ENCODE assay signal across 15 cellular contexts in the genomic region with DNA sequence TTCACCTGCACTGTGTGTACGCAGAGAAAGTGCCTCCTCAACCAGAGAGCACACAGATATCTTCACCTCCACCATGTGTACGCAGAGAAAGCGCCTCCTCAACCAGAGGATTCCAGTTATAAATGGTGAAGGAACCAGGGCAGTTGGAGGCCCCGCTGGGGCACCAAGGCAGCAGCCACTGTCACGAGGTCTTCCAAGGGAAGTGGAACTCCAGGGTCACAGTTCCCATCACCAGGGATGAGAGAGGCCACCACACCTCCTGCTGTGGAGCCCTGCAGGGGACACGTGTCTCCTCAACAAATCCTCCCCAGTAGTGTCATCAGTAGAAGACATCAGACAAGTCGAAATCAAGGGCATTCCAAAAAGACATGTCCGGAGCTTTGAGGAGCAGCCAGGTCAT.
"Had no signal": no experiment of that assay in that cellular context is flagged by ENCODE, and none has a peak within 500 bp of the region (broad histone marks: within the 10 kb centered on the region; RNA-seq: fewer than 3 reads in every experiment).

No MANE protein-coding gene starts in this region.

- H2AFZ ChIP-seq: hepatocyte had no signal

- H3K36me3 ChIP-seq: colonic mucosa had no signal

- ATAC-seq: left colon; mucosa of descending colon; naive thymus-derived CD8-positive, alpha-beta T cell had no signal

- H3K27me3 ChIP-seq: colonic mucosa, hepatocyte, neutrophil, spleen, stomach had no signal

- H3K9me3 ChIP-seq: colonic mucosa, mucosa of descending colon, neutrophil, spleen, stomach had no signal

- H3K79me2 ChIP-seq: hepatocyte had no signal

- H3K4me3 ChIP-seq: colonic mucosa, hepatocyte, mucosa of descending colon, spleen, stomach had no signal

- H3K27me3 Mint-ChIP-seq: naive thymus-derived CD8-positive, alpha-beta T cell had no signal

- H3K4me2 ChIP-seq: hepatocyte had no signal

- H3K4me1 ChIP-seq: colonic mucosa, stomach had no signal

- H3K27ac ChIP-seq: colonic mucosa, hepatocyte, neutrophil, stomach had no signal

- DNase-seq: colonic mucosa; foreskin melanocyte; left colon; mesendoderm; mucosa of descending colon; naive thymus-derived CD8-positive, alpha-beta T cell; spleen; stimulated activated CD4-positive, alpha-beta T cell treated with anti-CD3 and anti-CD28 coated beads, Interleukin-15, amount 100 ng/mL, for 24 hours; stimulated activated CD4-positive, alpha-beta T cell treated with anti-CD3 and anti-CD28 coated beads, Interleukin-1b, Interleukin-23, amount 100 ng/mL, for 48 hours; stimulated activated CD4-positive, alpha-beta T cell treated with anti-CD3 and anti-CD28 coated beads, Interleukin-4, amount 100 ng/mL, for 4 hours; stimulated activated naive CD4-positive, alpha-beta T cell; stomach; trophoblast cell had no signal

- H3K9me3 Mint-ChIP-seq: naive thymus-derived CD8-positive, alpha-beta T cell had no signal
